In genomic region chr14:99273025-99273723, GRCh38 we compare ENCODE assay signal across 8 cellular contexts. TPM values are rescaled to one million over a fixed set of nuclear protein-coding genes. Genes with fewer than 3 reads are reported as not detected.
DNase-seq lines count a peak whose midpoint lies in the region; ATAC-seq and TF ChIP-seq lines count a peak whose summit lies in the region.

No MANE protein-coding gene starts in this region.

- no peak for ATAC-seq in GM19463 (IDR thresholded peaks at IDR 0.05; ENCODE audit: unreplicated experiment)
- no peak for ATAC-seq in HG02759 (IDR thresholded peaks at IDR 0.05; ENCODE audit: unreplicated experiment)

- H3K9me3 Mint-ChIP-seq in activated CD4-positive, alpha-beta T cell treated with anti-CD3 and anti-CD28 coated beads, Interleukin-2, amount 10 ng/mL, durations not matched to agents 24 days and 14 days: no peaks in the 10 kb centered on the region
- H3K9me3 Mint-ChIP-seq in glutamatergic neuron (ENCODE audit: unreplicated experiment): peaks cover 24% of the 10 kb centered on the region

- peaks cover 40% of the 10 kb centered on the region for H3K4me1 Mint-ChIP-seq in activated CD4-positive, alpha-beta T cell treated with anti-CD3 and anti-CD28 coated beads, Interleukin-2, amount 10 ng/mL, durations not matched to agents 24 days and 14 days
- peaks cover 24% of the 10 kb centered on the region for H3K4me1 Mint-ChIP-seq in glutamatergic neuron (ENCODE audit: low read depth, unreplicated experiment)

- H3K36me3 Mint-ChIP-seq in activated CD4-positive, alpha-beta T cell treated with anti-CD3 and anti-CD28 coated beads, Interleukin-2, amount 10 ng/mL, durations not matched to agents 24 days and 14 days (ENCODE audit: low read depth): peaks cover 16% of the 10 kb centered on the region
- H3K36me3 Mint-ChIP-seq in glutamatergic neuron (ENCODE audit: unreplicated experiment): peaks cover 5% of the 10 kb centered on the region

- peak overlapping the region; percentile 95 for H3K27ac Mint-ChIP-seq in activated CD4-positive, alpha-beta T cell treated with anti-CD3 and anti-CD28 coated beads, Interleukin-2, amount 10 ng/mL, durations not matched to agents 24 days and 14 days
- H3K27ac Mint-ChIP-seq in glutamatergic neuron (ENCODE audit: unreplicated experiment): no peak overlapping the region

- peaks cover 17% of the 10 kb centered on the region for H3K27me3 Mint-ChIP-seq in activated CD4-positive, alpha-beta T cell treated with anti-CD3 and anti-CD28 coated beads, Interleukin-2, amount 10 ng/mL, durations not matched to agents 24 days and 14 days
- H3K27me3 Mint-ChIP-seq in glutamatergic neuron (ENCODE audit: unreplicated experiment): peaks cover 21% of the 10 kb centered on the region

- H3K4me3 Mint-ChIP-seq in activated CD4-positive, alpha-beta T cell treated with anti-CD3 and anti-CD28 coated beads, Interleukin-2, amount 10 ng/mL, durations not matched to agents 24 days and 14 days: peak overlapping the region; percentile 91
- peak overlapping the region; percentile 86 for H3K4me3 Mint-ChIP-seq in glutamatergic neuron (ENCODE audit: unreplicated experiment)

- intact Hi-C loops in activated CD4-positive, alpha-beta T cell treated with anti-CD3 and anti-CD28 coated beads, Interleukin-2, amount 10 ng/mL, durations not matched to agents 24 days and 14 days (cut with micrococcal nuclease): loop anchor here (1.0 to 5.0 kb wide), 6 partner anchors 139 to 1816 kb away; partner anchors contain the start of genes CCNK and SETD3

- TF ChIP-seq CTCF in glutamatergic neuron (IDR thresholded peaks at IDR 0.05; ENCODE audit: partially characterized antibody, unreplicated experiment): no peak

- peak; percentile 83 for DNase-seq in activated effector memory CD4-positive, alpha-beta T cell treated with anti-CD3 and anti-CD28 coated beads, Interleukin-2, amount 50 U/mL, for 16 hours
- no peak for DNase-seq in activated effector memory CD4-positive, alpha-beta T cell treated with Interleukin-2 at 50 U/mL for 16 hours
- peak; percentile 84 for DNase-seq in activated CD4-positive, alpha-beta T cell treated with anti-CD3 and anti-CD28 coated beads, Interleukin-2, amount 10 ng/mL, durations not matched to agents 24 days and 14 days
- DNase-seq in glutamatergic neuron (peak; percentile 73), HPDE6-E6E7 (ENCODE audit: extremely low spot score) (no peak)
- DNase-seq in stimulated activated CD4-positive, alpha-beta T cell treated with anti-CD3 and anti-CD28 coated beads, Interleukin-2, amount 100 ng/mL, for 24 hours: peak; percentile 69 to 80

RNA-seq across cellular contexts. Expression of gene BCL11B, which starts 1.2 kb away (rescaled TPM):
- total RNA-seq in activated CD4-positive, alpha-beta T cell treated with anti-CD3 and anti-CD28 coated beads, Interleukin-2, amount 10 ng/mL, durations not matched to agents 24 days and 14 days: 48.2 and 48.5 TPM in 2 replicates
- total RNA-seq in glutamatergic neuron (ENCODE audit: unreplicated experiment): 2.6 TPM

Comparison
In these comparisons a context has a peak if more than half of its experiments do, and no peak if none do; other contexts are left out.
1. DNase-seq: peak in activated effector memory CD4-positive, alpha-beta T cell treated with anti-CD3 and anti-CD28 coated beads, Interleukin-2, amount 50 U/mL, for 16 hours (single experiment), activated CD4-positive, alpha-beta T cell treated with anti-CD3 and anti-CD28 coated beads, Interleukin-2, amount 10 ng/mL, durations not matched to agents 24 days and 14 days (single experiment), glutamatergic neuron (single experiment) and stimulated activated CD4-positive, alpha-beta T cell treated with anti-CD3 and anti-CD28 coated beads, Interleukin-2, amount 100 ng/mL, for 24 hours (2 of 2); none in activated effector memory CD4-positive, alpha-beta T cell treated with Interleukin-2 at 50 U/mL for 16 hours (single experiment) and HPDE6-E6E7 (single experiment).
2. RNA of gene BCL11B, which starts 1.2 kb away (total RNA-seq): 48.2 to 48.5 TPM in activated CD4-positive, alpha-beta T cell treated with anti-CD3 and anti-CD28 coated beads, Interleukin-2, amount 10 ng/mL, durations not matched to agents 24 days and 14 days; 2.6 TPM in glutamatergic neuron (single experiment); every median in the first group is over 10 times any median in the second.